In genomic region chr21:45551316-45551715, GRCh38 we compare ENCODE assay signal across 2 cellular contexts.
TF ChIP-seq lines count a peak whose summit lies in the region.

No MANE protein-coding gene starts in this region.

TF ChIP-seq in A549, 52 proteins besides CTCF, POLR2A, EP300 and RAD21 (continued from another document):
- no peak for TF ChIP-seq REST (IDR thresholded peaks at IDR 0.05)

TF ChIP-seq in HCT116, 20 proteins besides CTCF, POLR2A, EP300 and RAD21 (continued from another document):
- TF ChIP-seq ZBTB33 (IDR thresholded peaks at IDR 0.05; ENCODE audit: extremely low read depth, insufficient replicate concordance, low read length), result no peak
